In genomic region chr1:90993245-90993644, GRCh38 we compare ENCODE assay signal across 1 cellular context.
TF ChIP-seq lines count a peak whose summit lies in the region.

No MANE protein-coding gene starts in this region.

TF ChIP-seq in H1, 55 proteins besides CTCF, POLR2A, EP300 and RAD21:
- TF ChIP-seq ATF3 (IDR thresholded peaks at IDR 0.05; ENCODE audit: insufficient read depth, low read depth, low read length) (no peak), KDM5A (IDR thresholded peaks at IDR 0.05; ENCODE audit: low read length) (no peak), MAX (IDR thresholded peaks at IDR 0.05) (no peak), RNF2 (IDR thresholded peaks at IDR 0.05; ENCODE audit: borderline replicate concordance, low read depth, low read length, missing control alignments, poor library complexity, severe bottlenecking) (no peak), SRF (IDR thresholded peaks at IDR 0.05; ENCODE audit: low read depth, low read length) (no peak), SIRT6 (IDR thresholded peaks at IDR 0.05; ENCODE audit: low read length) (no peak), RFX5 (IDR thresholded peaks at IDR 0.05; ENCODE audit: borderline replicate concordance, low read depth, low read length) (no peak), RXRA (IDR thresholded peaks at IDR 0.05; ENCODE audit: insufficient read depth, low read depth, low read length) (no peak), EZH2 (IDR thresholded peaks at IDR 0.05; ENCODE audit: low read depth, low read length, severe bottlenecking) (no peak), CEBPB (IDR thresholded peaks at IDR 0.05; ENCODE audit: low read depth, low read length) (no peak), TCF12 (IDR thresholded peaks at IDR 0.05; ENCODE audit: low read depth, low read length) (no peak), SP1 (IDR thresholded peaks at IDR 0.05; ENCODE audit: low read depth, low read length) (no peak)
